Comparison of ENCODE assay signal across 2 cellular contexts in the genomic region with DNA sequence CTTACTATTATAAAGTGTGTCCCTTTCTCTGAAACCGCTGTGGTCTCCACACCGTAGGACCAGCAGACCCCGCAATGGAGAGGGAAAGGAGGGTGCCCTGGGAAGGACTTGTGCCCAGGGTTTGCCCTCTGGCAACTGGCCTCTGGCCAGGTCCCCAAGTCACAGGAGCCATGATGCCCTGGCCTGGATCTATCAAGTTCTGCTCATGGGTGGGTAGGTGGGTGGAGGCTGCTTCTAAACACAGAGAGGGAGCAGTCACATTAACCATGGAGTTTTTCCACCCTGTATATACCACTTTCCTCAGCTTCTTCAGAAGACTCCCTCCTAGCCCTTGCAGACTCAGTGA.
TF ChIP-seq lines count a peak whose summit lies in the region.

No MANE protein-coding gene starts in this region.

TF ChIP-seq in K562, 482 proteins besides CTCF, POLR2A, EP300 and RAD21:
- TF ChIP-seq HEY1 (CRISPR knock-in tag; IDR thresholded peaks at IDR 0.05; ENCODE audit: borderline replicate concordance): no peak
- TF ChIP-seq ESRRA (IDR thresholded peaks at IDR 0.05; ENCODE audit: borderline replicate concordance, low read depth): 0 out of 2 replicates have a peak, but pooled peaks have one; percentile 26

TF ChIP-seq in neural cell, 6 proteins besides CTCF, POLR2A, EP300 and RAD21:
- no peak for TF ChIP-seq REST (IDR thresholded peaks at IDR 0.05; ENCODE audit: borderline replicate concordance)
- no peak for TF ChIP-seq EZH2 (IDR thresholded peaks at IDR 0.05; ENCODE audit: borderline replicate concordance, insufficient read depth, low read length, poor library complexity, severe bottlenecking)
- no peak for TF ChIP-seq POLR2AphosphoS5 (IDR thresholded peaks at IDR 0.05)
- no peak for TF ChIP-seq TAF1 (IDR thresholded peaks at IDR 0.05; ENCODE audit: low read depth)
- TF ChIP-seq MXI1 (conservative IDR thresholded peaks at IDR 0.05; ENCODE audit: poor library complexity, severe bottlenecking): no peak
- TF ChIP-seq SMC3 (conservative IDR thresholded peaks at IDR 0.05; ENCODE audit: poor library complexity): no peak
TF ChIP-seq in neural cell: peak in this region for 0.
